ENCODE assay signal across 3 cellular contexts in the genomic region with DNA sequence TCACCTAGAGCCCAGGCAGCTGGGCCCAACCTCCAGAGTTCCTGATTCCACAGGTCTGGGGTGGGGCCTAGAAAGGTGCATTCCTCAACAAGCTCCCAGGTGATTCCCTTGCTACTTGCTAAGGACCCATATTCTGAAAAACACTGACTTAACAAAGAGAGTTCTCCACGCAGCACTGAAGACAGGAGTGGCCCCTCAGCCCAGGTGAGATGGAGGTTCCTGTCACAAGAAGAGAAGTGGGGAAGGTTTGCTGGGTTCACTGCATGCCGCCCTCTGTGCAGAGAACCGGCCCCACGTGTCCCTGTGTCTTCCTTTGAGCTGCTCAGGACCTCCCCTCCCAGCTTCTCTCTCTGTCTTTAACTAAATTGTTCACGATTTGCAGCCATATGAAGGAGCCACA.
"Had no signal": no experiment of that assay in that cellular context is flagged by ENCODE, and none has a peak within 500 bp of the region (broad histone marks: within the 10 kb centered on the region; RNA-seq: fewer than 3 reads in every experiment).

No MANE protein-coding gene starts in this region.

- ATAC-seq: GM12878 had no signal

- DNase-seq: GDM1, GF-D8 had no signal

- H3K4me3 ChIP-seq: GM12878 had no signal
